Comparison of ENCODE assay signal across 18 cellular contexts in the genomic region with DNA sequence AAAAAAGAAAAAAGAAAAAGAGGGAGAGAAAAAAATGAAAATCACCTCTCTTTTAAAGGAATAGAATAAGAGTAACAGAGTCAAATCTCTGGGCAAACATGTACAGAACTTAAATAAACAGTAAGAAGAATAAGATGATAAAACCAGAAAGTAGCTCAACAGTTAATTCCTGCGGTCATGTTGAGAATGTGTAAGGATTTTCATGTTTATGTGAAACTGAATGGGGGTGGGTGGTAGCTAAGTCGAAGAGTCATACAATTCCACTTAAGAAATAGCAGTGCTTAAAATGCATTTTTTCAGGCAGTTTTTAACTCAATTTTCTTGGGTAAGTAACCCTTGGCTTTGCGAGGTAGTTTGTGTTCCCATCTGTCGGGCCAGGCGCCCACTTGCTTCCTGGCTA.
A peak's percentile ranks its signal among the peaks of the same experiment; 100 is the strongest.
DNase-seq lines count a peak whose midpoint lies in the region; ATAC-seq, FAIRE-seq and TF ChIP-seq lines count a peak whose summit lies in the region.
"Had no signal": no experiment of that assay in that cellular context is flagged by ENCODE, and none has a peak within 500 bp of the region (broad histone marks: within the 10 kb centered on the region; RNA-seq: fewer than 3 reads in every experiment).

No MANE protein-coding gene starts in this region.

- ATAC-seq in activated T-cell treated with anti-CD3 and anti-CD28 coated beads, Interleukin-2, amount 50 U/mL, for 72 hours (replicated peaks in 1 of 2) = peak; percentile 31 to 59
- ATAC-seq in T-helper 17 cell = no peak
- no peak for ATAC-seq in stimulated activated memory B cell treated with anti-CD40 and anti-IgM and Interleukin-4, amounts not matched to agents 10 μg/mL and 1 μg/mL and 100 μg/mL, for 72 hours
- ATAC-seq: body of pancreas had no signal

- no peaks in the 10 kb centered on the region for H3K9me3 Mint-ChIP-seq in activated T-cell treated with anti-CD3 and anti-CD28 coated beads, Interleukin-2, amount 50 U/mL, for 72 hours
- no peaks in the 10 kb centered on the region for H3K9me3 Mint-ChIP-seq in stimulated activated memory B cell treated with anti-CD40 and anti-IgM and Interleukin-4, amounts not matched to agents 10 μg/mL and 1 μg/mL and 100 μg/mL, for 72 hours

- TF ChIP-seq POLR2A in GM12892 (IDR thresholded peaks at IDR 0.05; ENCODE audit: low read depth, low read length) = no peak

- H3K4me3 Mint-ChIP-seq in activated T-cell treated with anti-CD3 and anti-CD28 coated beads, Interleukin-2, amount 50 U/mL, for 72 hours = peak overlapping the region; percentile 26 to 77
- peak overlapping the region; percentile 67 for H3K4me3 Mint-ChIP-seq in T-helper 17 cell
- no peak overlapping the region for H3K4me3 Mint-ChIP-seq in stimulated activated memory B cell treated with anti-CD40 and anti-IgM and Interleukin-4, amounts not matched to agents 10 μg/mL and 1 μg/mL and 100 μg/mL, for 72 hours

- DNase-seq in activated T-cell treated with anti-CD3 and anti-CD28 coated beads, Interleukin-2, amount 50 U/mL, for 72 hours = no peak
- no peak for DNase-seq in activated T-cell treated with anti-CD3 and anti-CD28 coated beads, Interleukin-2, amount 50 U/mL, for 48 hours
- DNase-seq in T-helper 17 cell (no peak), fibroblast of pulmonary artery (ENCODE audit: low read depth) (peak; percentile 7), frontal cortex (ENCODE audit: low spot score in 2 of 2) (no peak), GM12892 (ENCODE audit: insufficient read length) (no peak), Ammon's horn (ENCODE audit: low spot score) (no peak)
- DNase-seq: body of pancreas; DMS79; islet precursor cell; MG63; SHP77 treated with DMSO at 0.1 percent for 48 hours; stimulated activated CD4-positive, alpha-beta T cell treated with anti-CD3 and anti-CD28 coated beads, Interleukin-15, amount 100 ng/mL, for 24 hours; tibial artery had no signal

- peaks cover 0 to 2% of the 10 kb centered on the region in 2 donors for H3K36me3 Mint-ChIP-seq in activated T-cell treated with anti-CD3 and anti-CD28 coated beads, Interleukin-2, amount 50 U/mL, for 72 hours (ENCODE audit: insufficient read depth in 2 of 2)
- peaks cover 2% of the 10 kb centered on the region for H3K36me3 Mint-ChIP-seq in T-helper 17 cell (ENCODE audit: low read depth)
- peaks cover 17% of the 10 kb centered on the region for H3K36me3 Mint-ChIP-seq in stimulated activated memory B cell treated with anti-CD40 and anti-IgM and Interleukin-4, amounts not matched to agents 10 μg/mL and 1 μg/mL and 100 μg/mL, for 72 hours

- no peak overlapping the region for H3K4me3 ChIP-seq in fibroblast of pulmonary artery (replicated peaks; ENCODE audit: low read depth, low read length)
- H3K4me3 ChIP-seq: body of pancreas, MG63, prostate gland, tibial artery had no signal

- H3K27me3 Mint-ChIP-seq in activated T-cell treated with anti-CD3 and anti-CD28 coated beads, Interleukin-2, amount 50 U/mL, for 72 hours (ENCODE audit: low read depth) = no peaks in the 10 kb centered on the region
- H3K27me3 Mint-ChIP-seq in T-helper 17 cell = no peaks in the 10 kb centered on the region
- H3K27me3 Mint-ChIP-seq in stimulated activated memory B cell treated with anti-CD40 and anti-IgM and Interleukin-4, amounts not matched to agents 10 μg/mL and 1 μg/mL and 100 μg/mL, for 72 hours = no peaks in the 10 kb centered on the region

- no peaks in the 10 kb centered on the region for H3K9me3 ChIP-seq in T-helper 17 cell (ENCODE audit: control insufficient read depth, low read length, poor library complexity, severe bottlenecking)
- H3K9me3 ChIP-seq: body of pancreas, MG63, prostate gland, tibial artery had no signal

- FAIRE-seq in frontal cortex (lab: Jason Lieb, UNC) (no peak), GM12892 (lab: Jason Lieb, UNC) (no peak)
- FAIRE-seq: HTR-8/SVneo, TTC549 had no signal

- peaks cover 30% of the 10 kb centered on the region for H3K4me1 Mint-ChIP-seq in activated T-cell treated with anti-CD3 and anti-CD28 coated beads, Interleukin-2, amount 50 U/mL, for 72 hours (ENCODE audit: low read depth)
- peaks cover 33% of the 10 kb centered on the region for H3K4me1 Mint-ChIP-seq in T-helper 17 cell
- H3K4me1 Mint-ChIP-seq in stimulated activated memory B cell treated with anti-CD40 and anti-IgM and Interleukin-4, amounts not matched to agents 10 μg/mL and 1 μg/mL and 100 μg/mL, for 72 hours = peaks cover 29% of the 10 kb centered on the region

- TF ChIP-seq CTCF in fibroblast of pulmonary artery (IDR thresholded peaks at IDR 0.05; ENCODE audit: low read length, missing control alignments) = no peak

- peak overlapping the region; percentile 94 for H3K27ac Mint-ChIP-seq in activated T-cell treated with anti-CD3 and anti-CD28 coated beads, Interleukin-2, amount 50 U/mL, for 72 hours
- H3K27ac Mint-ChIP-seq in T-helper 17 cell = peak overlapping the region; percentile 99
- H3K27ac Mint-ChIP-seq in stimulated activated memory B cell treated with anti-CD40 and anti-IgM and Interleukin-4, amounts not matched to agents 10 μg/mL and 1 μg/mL and 100 μg/mL, for 72 hours = peak overlapping the region; percentile 82

Comparison
In these comparisons a context has a peak if more than half of its experiments do, and no peak if none do; other contexts are left out.
1. ATAC-seq: peak in activated T-cell treated with anti-CD3 and anti-CD28 coated beads, Interleukin-2, amount 50 U/mL, for 72 hours (2 of 2); none in T-helper 17 cell (single experiment) and stimulated activated memory B cell treated with anti-CD40 and anti-IgM and Interleukin-4, amounts not matched to agents 10 μg/mL and 1 μg/mL and 100 μg/mL, for 72 hours (single experiment).
2. Peak in every context shown above with its lines, with median percentiles within 50 percentile points of each other: H3K27ac Mint-ChIP-seq.